ENCODE assay signal across 17 cellular contexts in genomic region chr18:23570912-23571504, GRCh38. TPM values are rescaled to one million over a fixed set of nuclear protein-coding genes. Genes with fewer than 3 reads are reported as not detected.
DNase-seq lines count a peak whose midpoint lies in the region; ATAC-seq and TF ChIP-seq lines count a peak whose summit lies in the region.
"Had no signal": no experiment of that assay in that cellular context is flagged by ENCODE, and none has a peak within 500 bp of the region (broad histone marks: within the 10 kb centered on the region; RNA-seq: fewer than 3 reads in every experiment).

No MANE protein-coding gene starts in this region.

- H3K27me3 Mint-ChIP-seq in activated naive CD4-positive, alpha-beta T cell treated with anti-CD3 and anti-CD28 coated beads, Interleukin-2, amount 50 U/mL, for 24 hours: no peaks in the 10 kb centered on the region
- no peaks in the 10 kb centered on the region for H3K27me3 Mint-ChIP-seq in natural killer cell treated with Interleukin-12 subunit alpha and Interleukin-12 subunit beta and Interleukin-15 and Interleukin-18, amount 100 ng/mL, for 72 hours

- H3K27ac Mint-ChIP-seq in activated naive CD4-positive, alpha-beta T cell treated with anti-CD3 and anti-CD28 coated beads, Interleukin-2, amount 50 U/mL, for 24 hours: peak overlapping the region; percentile 23
- H3K27ac Mint-ChIP-seq in activated naive CD4-positive, alpha-beta T cell treated with anti-CD3 and anti-CD28 coated beads, Interleukin-2, amount 50 U/mL, for 72 hours: no peak overlapping the region
- peak overlapping the region; percentile 77 to 83 for H3K27ac Mint-ChIP-seq in natural killer cell treated with Interleukin-12 subunit alpha and Interleukin-12 subunit beta and Interleukin-15 and Interleukin-18, amount 100 ng/mL, for 72 hours

- peaks cover 16% of the 10 kb centered on the region for H3K36me3 Mint-ChIP-seq in activated naive CD4-positive, alpha-beta T cell treated with anti-CD3 and anti-CD28 coated beads, Interleukin-2, amount 50 U/mL, for 24 hours
- peaks cover 14 to 17% of the 10 kb centered on the region in 2 donors for H3K36me3 Mint-ChIP-seq in activated naive CD4-positive, alpha-beta T cell treated with anti-CD3 and anti-CD28 coated beads, Interleukin-2, amount 50 U/mL, for 72 hours
- peaks cover 29% of the 10 kb centered on the region for H3K36me3 Mint-ChIP-seq in natural killer cell treated with Interleukin-12 subunit alpha and Interleukin-12 subunit beta and Interleukin-15 and Interleukin-18, amount 100 ng/mL, for 72 hours

- CTCF ChIA-PET in RWPE1 (lab: Yijun Ruan, JAX): no interaction called here

- H3K9me3 Mint-ChIP-seq in activated naive CD4-positive, alpha-beta T cell treated with anti-CD3 and anti-CD28 coated beads, Interleukin-2, amount 50 U/mL, for 24 hours: no peaks in the 10 kb centered on the region
- H3K9me3 Mint-ChIP-seq in activated naive CD4-positive, alpha-beta T cell treated with anti-CD3 and anti-CD28 coated beads, Interleukin-2, amount 50 U/mL, for 72 hours: no peaks in the 10 kb centered on the region
- no peaks in the 10 kb centered on the region for H3K9me3 Mint-ChIP-seq in natural killer cell treated with Interleukin-12 subunit alpha and Interleukin-12 subunit beta and Interleukin-15 and Interleukin-18, amount 100 ng/mL, for 72 hours

- H3K27ac ChIP-seq in dorsolateral prefrontal cortex (peak overlapping the region in 43 of 59 donors; percentile 3 to 74 (median 44)), RWPE1 (no peak overlapping the region)
- H3K27ac ChIP-seq: C4-2B had no signal

- TF ChIP-seq CTCF in dorsolateral prefrontal cortex (IDR thresholded peaks at IDR 0.05 in 54 of 56, conservative IDR thresholded peaks at IDR 0.05 in 2 of 56; ENCODE audit: low read depth in 1 of 56, partially characterized antibody in 56 of 56): no peak
- TF ChIP-seq CTCF in RWPE1 (conservative IDR thresholded peaks at IDR 0.05; ENCODE audit: low read depth): no peak

- ATAC-seq in activated naive CD4-positive, alpha-beta T cell treated with anti-CD3 and anti-CD28 coated beads, Interleukin-2, amount 50 U/mL, for 72 hours: no peak
- peak; percentile 77 to 83 for ATAC-seq in natural killer cell treated with Interleukin-12 subunit alpha and Interleukin-12 subunit beta and Interleukin-15 and Interleukin-18, amount 100 ng/mL, for 72 hours
- no peak for ATAC-seq in HG02885 (IDR thresholded peaks at IDR 0.05; ENCODE audit: poor library complexity, unreplicated experiment)
- ATAC-seq: PC-3 had no signal

- H3K4me3 ChIP-seq in dorsolateral prefrontal cortex: no peak overlapping the region

- peaks cover 28% of the 10 kb centered on the region for H3K4me1 Mint-ChIP-seq in activated naive CD4-positive, alpha-beta T cell treated with anti-CD3 and anti-CD28 coated beads, Interleukin-2, amount 50 U/mL, for 24 hours
- peaks cover 66 to 69% of the 10 kb centered on the region in 2 donors for H3K4me1 Mint-ChIP-seq in natural killer cell treated with Interleukin-12 subunit alpha and Interleukin-12 subunit beta and Interleukin-15 and Interleukin-18, amount 100 ng/mL, for 72 hours (ENCODE audit: low read depth in 2 of 2)

- POLR2A ChIA-PET in RWPE1 (lab: Yijun Ruan, JAX; ENCODE audit: low non-redundant PET): no interaction called here

- no peaks in the 10 kb centered on the region for H3K27me3 ChIP-seq in dorsolateral prefrontal cortex

- no peak for DNase-seq in activated naive CD4-positive, alpha-beta T cell treated with anti-CD3 and anti-CD28 coated beads, Interleukin-2, amount 50 U/mL, for 72 hours (ENCODE audit: low spot score in 2 of 2)
- DNase-seq in dorsolateral prefrontal cortex (no peak), RWPE1 (ENCODE audit: low spot score) (no peak), GF-D8 (lab: John Stamatoyannopoulos, UW) (no peak)
- peak; percentile 68 for DNase-seq in natural killer cell treated with Interleukin-12 subunit alpha and Interleukin-12 subunit beta and Interleukin-15 and Interleukin-18, amount 100 ng/mL, for 72 hours (ENCODE audit: low spot score)
- DNase-seq: EL, GOT3, KG1, NCI-H1436 treated with DMSO at 0.1 percent for 48 hours, NCI-H2029 treated with DMSO at 0.1 percent for 48 hours, NCI-H2171 treated with DMSO at 0.1 percent for 48 hours, NCI-H446 treated with DMSO at 0.1 percent for 48 hours, NCI-H748 treated with DMSO at 0.1 percent for 48 hours, PC-3 had no signal

- intact Hi-C loops in dorsolateral prefrontal cortex (cut with DNase I): no loop called here

- H3K4me3 Mint-ChIP-seq in activated naive CD4-positive, alpha-beta T cell treated with anti-CD3 and anti-CD28 coated beads, Interleukin-2, amount 50 U/mL, for 24 hours: no peak overlapping the region
- H3K4me3 Mint-ChIP-seq in natural killer cell treated with Interleukin-12 subunit alpha and Interleukin-12 subunit beta and Interleukin-15 and Interleukin-18, amount 100 ng/mL, for 72 hours: peak overlapping the region; percentile 69

RNA-seq across cellular contexts. Expression of gene NPC1, which starts 15.3 kb away (rescaled TPM):
- 10 to 100 TPM; 28.1 to 39.7 TPM for total RNA-seq in activated naive CD4-positive, alpha-beta T cell treated with anti-CD3 and anti-CD28 coated beads, Interleukin-2, amount 50 U/mL, for 72 hours
- total RNA-seq in dorsolateral prefrontal cortex: 100 to 1,000 TPM in 58 of 120 experiments, 10 to 100 TPM in 62; 45.2 to 321 (median 99.6) TPM
- total RNA-seq in natural killer cell treated with Interleukin-12 subunit alpha and Interleukin-12 subunit beta and Interleukin-15 and Interleukin-18, amount 100 ng/mL, for 72 hours: 10 to 100 TPM; 87.6 to 88.3 TPM

Comparison
In these comparisons a context has a peak if more than half of its experiments do, and no peak if none do; other contexts are left out.
1. H3K27ac Mint-ChIP-seq: peak in activated naive CD4-positive, alpha-beta T cell treated with anti-CD3 and anti-CD28 coated beads, Interleukin-2, amount 50 U/mL, for 24 hours (single experiment) and natural killer cell treated with Interleukin-12 subunit alpha and Interleukin-12 subunit beta and Interleukin-15 and Interleukin-18, amount 100 ng/mL, for 72 hours (2 of 2); none in activated naive CD4-positive, alpha-beta T cell treated with anti-CD3 and anti-CD28 coated beads, Interleukin-2, amount 50 U/mL, for 72 hours (0 of 2).
2. ATAC-seq: peak in natural killer cell treated with Interleukin-12 subunit alpha and Interleukin-12 subunit beta and Interleukin-15 and Interleukin-18, amount 100 ng/mL, for 72 hours (2 of 2); none in activated naive CD4-positive, alpha-beta T cell treated with anti-CD3 and anti-CD28 coated beads, Interleukin-2, amount 50 U/mL, for 72 hours (0 of 2) and HG02885 (single experiment).